Comparison of ENCODE assay signal across 1 cellular context in the genomic region with DNA sequence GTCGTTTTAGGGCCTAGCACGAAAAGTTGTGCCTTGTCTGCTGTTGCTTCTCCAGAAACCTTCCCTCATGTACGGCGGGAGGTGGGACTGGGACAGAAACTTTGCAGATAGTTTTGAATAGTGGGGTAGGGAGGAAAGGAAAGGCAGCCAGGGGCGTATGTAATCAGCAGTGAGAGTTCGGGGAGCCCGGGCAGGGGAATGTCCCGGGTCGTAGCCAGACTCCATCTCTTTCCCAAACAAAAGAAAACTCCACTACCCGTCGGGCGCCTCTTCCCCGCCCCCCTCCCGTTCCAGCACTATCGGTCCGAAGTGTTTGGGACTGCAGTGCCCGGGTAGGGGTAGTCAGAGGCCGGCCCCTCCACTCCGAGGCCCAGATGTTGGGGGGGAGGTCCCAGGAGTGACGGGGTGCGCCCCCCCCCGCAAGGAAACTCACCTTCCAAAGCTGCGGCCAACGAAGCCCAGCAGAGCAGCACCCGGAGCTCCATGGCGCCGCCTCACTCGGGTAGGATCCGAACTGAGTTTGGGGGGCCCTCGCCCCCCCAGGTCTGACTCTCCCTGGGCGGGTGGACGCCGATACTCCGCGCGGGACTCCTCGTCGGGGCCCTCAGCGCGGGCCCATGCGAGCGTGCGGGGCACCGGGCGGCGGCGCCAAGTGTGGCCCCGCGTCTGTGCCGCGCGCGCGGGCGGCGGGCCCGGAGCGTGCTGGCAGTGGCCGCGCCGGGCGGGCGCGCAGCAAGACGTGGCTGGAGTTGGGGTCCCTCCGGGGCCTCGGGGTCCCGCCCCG.
A peak's percentile ranks its signal among the peaks of the same experiment; 100 is the strongest.
TF ChIP-seq lines count a peak whose summit lies in the region.

No MANE protein-coding gene starts in this region.

TF ChIP-seq in K562, 482 proteins besides CTCF, POLR2A, EP300 and RAD21 (continued from another document and continues in another):
- TF ChIP-seq ARID3A (IDR thresholded peaks at IDR 0.05; ENCODE audit: borderline replicate concordance, low read depth, low read length) (no peak), KAT8 (IDR thresholded peaks at IDR 0.05; ENCODE audit: low read depth) (no peak), NONO (IDR thresholded peaks at IDR 0.05; ENCODE audit: low read depth in 2 of 2, low read length in 1 of 2) (peak in 1 of 2 experiments; percentile 72; a peak in 1 of 4 replicates), SAP30 (IDR thresholded peaks at IDR 0.05; ENCODE audit: borderline replicate concordance, insufficient read depth, low read depth, low read length, poor library complexity, severe bottlenecking) (peak; percentile 45), GATAD2B (IDR thresholded peaks at IDR 0.05; ENCODE audit: borderline replicate concordance) (peak; percentile 85), MEF2A (IDR thresholded peaks at IDR 0.05; ENCODE audit: control insufficient read depth, low read depth, low read length) (no peak), PHB2 (IDR thresholded peaks at IDR 0.05; ENCODE audit: low read depth) (no peak), GABPB1 (CRISPR knock-in tag; IDR thresholded peaks at IDR 0.05) (no peak), CREM (IDR thresholded peaks at IDR 0.05; ENCODE audit: low read depth) (no peak), HNRNPLL (IDR thresholded peaks at IDR 0.05; ENCODE audit: low read depth, low read length, poor library complexity, severe bottlenecking) (no peak), RHOXF2B (CRISPR knock-in tag; conservative IDR thresholded peaks at IDR 0.05) (no peak), FOXJ2 (tag; IDR thresholded peaks at IDR 0.05) (no peak), ZKSCAN8 (CRISPR knock-in tag; IDR thresholded peaks at IDR 0.05) (no peak), EHMT2 (IDR thresholded peaks at IDR 0.05) (no peak), RFX7 (CRISPR knock-in tag; IDR thresholded peaks at IDR 0.05) (no peak), MCM2 (IDR thresholded peaks at IDR 0.05; ENCODE audit: low read depth) (no peak), ZNF668 (CRISPR knock-in tag; IDR thresholded peaks at IDR 0.05) (no peak), KDM1A (IDR thresholded peaks at IDR 0.05) (no peak), ARID4B (CRISPR knock-in tag; IDR thresholded peaks at IDR 0.05) (0 out of 2 replicates have a peak, but pooled peaks have one; percentile 28), PHF8 (IDR thresholded peaks at IDR 0.05; ENCODE audit: borderline replicate concordance, low read length) (no peak), SMARCA5 (IDR thresholded peaks at IDR 0.05) (no peak), SOX6 (IDR thresholded peaks at IDR 0.05) (no peak), ZSCAN32 (CRISPR knock-in tag; IDR thresholded peaks at IDR 0.05) (no peak), ZNF644 (tag; IDR thresholded peaks at IDR 0.05; ENCODE audit: low read depth) (no peak), TCF3 (CRISPR knock-in tag; IDR thresholded peaks at IDR 0.05) (no peak), STAT5A (IDR thresholded peaks at IDR 0.05; ENCODE audit: borderline replicate concordance, low read length) (no peak), SNAPC5 (CRISPR knock-in tag; IDR thresholded peaks at IDR 0.05) (no peak), ZNF282 (CRISPR knock-in tag; IDR thresholded peaks at IDR 0.05) (no peak), ZBTB2 (IDR thresholded peaks at IDR 0.05) (no peak), CREB1 (IDR thresholded peaks at IDR 0.05) (no peak), CREB1 (CRISPR knock-in tag; IDR thresholded peaks at IDR 0.05) (no peak), RBBP5 (IDR thresholded peaks at IDR 0.05; ENCODE audit: borderline replicate concordance, insufficient read depth, low read length, poor library complexity, severe bottlenecking) (peak; percentile 79), L3MBTL2 (IDR thresholded peaks at IDR 0.05) (0 out of 2 replicates have a peak, but pooled peaks have one; percentile 11), SIN3A (IDR thresholded peaks at IDR 0.05; ENCODE audit: borderline replicate concordance in 2 of 2, control insufficient read depth in 1 of 2, low read depth in 2 of 2, low read length in 2 of 2) (0 out of 4 replicates have a peak, but pooled peaks of 1 of the 2 experiments have one; percentile 26), ZFP30 (CRISPR knock-in tag; IDR thresholded peaks at IDR 0.05; ENCODE audit: borderline replicate concordance) (no peak), POLR2G (IDR thresholded peaks at IDR 0.05; ENCODE audit: low read depth, low read length) (peak; percentile 30), PBX2 (CRISPR knock-in tag; IDR thresholded peaks at IDR 0.05; ENCODE audit: low read depth) (no peak), PBX2 (tag; conservative IDR thresholded peaks at IDR 0.05; ENCODE audit: low read depth) (no peak), RFX5 (IDR thresholded peaks at IDR 0.05; ENCODE audit: low read depth, low read length) (no peak), RB1 (IDR thresholded peaks at IDR 0.05; ENCODE audit: low read depth) (peak; percentile 83), HMGXB4 (CRISPR knock-in tag; IDR thresholded peaks at IDR 0.05) (0 out of 2 replicates have a peak, but pooled peaks have one; percentile 31), ZNF639 (CRISPR knock-in tag; conservative IDR thresholded peaks at IDR 0.05 in 1 of 2, IDR thresholded peaks at IDR 0.05 in 1 of 2) (peak in 1 of 2 experiments; percentile 20; a peak in 1 of 4 replicates), ZNF586 (CRISPR knock-in tag; conservative IDR thresholded peaks at IDR 0.05) (no peak), NFIC (IDR thresholded peaks at IDR 0.05) (peak; percentile 23), SUPT5H (IDR thresholded peaks at IDR 0.05) (no peak), HNRNPH1 (optimal IDR thresholded peaks at IDR 0.05; ENCODE audit: low read depth, low read length) (no peak)
- TF ChIP-seq, protein P1, sequence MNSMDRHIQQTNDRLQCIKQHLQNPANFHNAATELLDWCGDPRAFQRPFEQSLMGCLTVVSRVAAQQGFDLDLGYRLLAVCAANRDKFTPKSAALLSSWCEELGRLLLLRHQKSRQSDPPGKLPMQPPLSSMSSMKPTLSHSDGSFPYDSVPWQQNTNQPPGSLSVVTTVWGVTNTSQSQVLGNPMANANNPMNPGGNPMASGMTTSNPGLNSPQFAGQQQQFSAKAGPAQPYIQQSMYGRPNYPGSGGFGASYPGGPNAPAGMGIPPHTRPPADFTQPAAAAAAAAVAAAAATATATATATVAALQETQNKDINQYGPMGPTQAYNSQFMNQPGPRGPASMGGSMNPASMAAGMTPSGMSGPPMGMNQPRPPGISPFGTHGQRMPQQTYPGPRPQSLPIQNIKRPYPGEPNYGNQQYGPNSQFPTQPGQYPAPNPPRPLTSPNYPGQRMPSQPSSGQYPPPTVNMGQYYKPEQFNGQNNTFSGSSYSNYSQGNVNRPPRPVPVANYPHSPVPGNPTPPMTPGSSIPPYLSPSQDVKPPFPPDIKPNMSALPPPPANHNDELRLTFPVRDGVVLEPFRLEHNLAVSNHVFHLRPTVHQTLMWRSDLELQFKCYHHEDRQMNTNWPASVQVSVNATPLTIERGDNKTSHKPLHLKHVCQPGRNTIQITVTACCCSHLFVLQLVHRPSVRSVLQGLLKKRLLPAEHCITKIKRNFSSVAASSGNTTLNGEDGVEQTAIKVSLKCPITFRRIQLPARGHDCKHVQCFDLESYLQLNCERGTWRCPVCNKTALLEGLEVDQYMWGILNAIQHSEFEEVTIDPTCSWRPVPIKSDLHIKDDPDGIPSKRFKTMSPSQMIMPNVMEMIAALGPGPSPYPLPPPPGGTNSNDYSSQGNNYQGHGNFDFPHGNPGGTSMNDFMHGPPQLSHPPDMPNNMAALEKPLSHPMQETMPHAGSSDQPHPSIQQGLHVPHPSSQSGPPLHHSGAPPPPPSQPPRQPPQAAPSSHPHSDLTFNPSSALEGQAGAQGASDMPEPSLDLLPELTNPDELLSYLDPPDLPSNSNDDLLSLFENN (IDR thresholded peaks at IDR 0.05; ENCODE audit: low read depth in 2 of 2, low read length in 2 of 2) = no peak
